In genomic region chr9:122420315-122420714, GRCh38 we compare ENCODE assay signal across 32 cellular contexts. TPM values are rescaled to one million over a fixed set of nuclear protein-coding genes. Genes with fewer than 3 reads are reported as not detected.
"Had no signal": no experiment of that assay in that cellular context is flagged by ENCODE, and none has a peak within 500 bp of the region (broad histone marks: within the 10 kb centered on the region; RNA-seq: fewer than 3 reads in every experiment).

No MANE protein-coding gene starts in this region.

- H3K36me3 Mint-ChIP-seq: activated naive CD4-positive, alpha-beta T cell treated with anti-CD3 and anti-CD28 coated beads, Interleukin-2, amount 10 ng/mL, durations not matched to agents 7 days and 5 days; brain had no signal

- H3K27ac Mint-ChIP-seq: activated CD4-positive, alpha-beta memory T cell treated with anti-CD3 and anti-CD28 coated beads for 36 hours; activated CD4-positive, alpha-beta T cell treated with anti-CD3 and anti-CD28 coated beads, Interleukin-2, amount 10 ng/mL, durations not matched to agents 7 days and 5 days; activated naive CD4-positive, alpha-beta T cell treated with anti-CD3 and anti-CD28 coated beads, Interleukin-2, amount 10 ng/mL, durations not matched to agents 7 days and 5 days; activated naive CD8-positive, alpha-beta T cell; activated naive CD8-positive, alpha-beta T cell treated with anti-CD3 and anti-CD28 coated beads, Interleukin-2, amount 50 U/mL, for 24 hours; brain had no signal

- ATAC-seq: activated naive CD8-positive, alpha-beta T cell treated with anti-CD3 and anti-CD28 coated beads, Interleukin-2, amount 50 U/mL, for 24 hours had no signal

- H3K4me3 Mint-ChIP-seq: activated CD4-positive, alpha-beta memory T cell treated with anti-CD3 and anti-CD28 coated beads for 36 hours; activated CD4-positive, alpha-beta T cell treated with anti-CD3 and anti-CD28 coated beads, Interleukin-2, amount 10 ng/mL, durations not matched to agents 7 days and 5 days; activated naive CD4-positive, alpha-beta T cell treated with anti-CD3 and anti-CD28 coated beads, Interleukin-2, amount 10 ng/mL, durations not matched to agents 7 days and 5 days; activated naive CD8-positive, alpha-beta T cell; activated naive CD8-positive, alpha-beta T cell treated with anti-CD3 and anti-CD28 coated beads, Interleukin-2, amount 50 U/mL, for 24 hours; brain had no signal

- H3K4me3 ChIP-seq: PC-9 had no signal

- DNase-seq: activated CD4-positive, alpha-beta memory T cell treated with anti-CD3 and anti-CD28 coated beads for 36 hours; activated CD4-positive, alpha-beta T cell treated with anti-CD3 and anti-CD28 coated beads, Interleukin-2, amount 10 ng/mL, durations not matched to agents 7 days and 5 days; activated CD8-positive, alpha-beta memory T cell treated with anti-CD3 and anti-CD28 coated beads, Interleukin-2, amount 50 U/mL, for 4 hours; activated effector memory CD4-positive, alpha-beta T cell treated with Interleukin-2 at 50 U/mL for 16 hours; activated naive CD4-positive, alpha-beta T cell treated with anti-CD3 and anti-CD28 coated beads, Interleukin-2, amount 10 ng/mL, durations not matched to agents 7 days and 5 days; activated naive CD8-positive, alpha-beta T cell treated with anti-CD3 and anti-CD28 coated beads, Interleukin-2, amount 50 U/mL, for 24 hours; activated T-cell treated with anti-CD3 and anti-CD28 coated beads for 4 hours; activated T-cell treated with anti-CD3 and anti-CD28 coated beads, Interleukin-2, amount 50 U/mL, for 48 hours; anterior cingulate cortex; caudate nucleus; cerebellar nuclear complex; Karpas-422; NCI-H1105; NCI-H1417 treated with DMSO at 0.1 percent for 48 hours; NCI-H187 treated with DMSO at 0.1 percent for 48 hours; NCI-H2081; NCI-H2171 treated with DMSO at 0.1 percent for 48 hours; NCI-H2227 treated with DMSO at 0.1 percent for 48 hours; NCI-H446; NCI-H510A treated with DMSO at 0.1 percent for 48 hours; NCI-H526 treated with DMSO at 0.1 percent for 48 hours; NCI-H774; PC-9; Right ventricle myocardium superior; T1000 had no signal

- H3K27ac ChIP-seq: PC-9 had no signal

- H3K4me1 Mint-ChIP-seq: activated CD4-positive, alpha-beta T cell treated with anti-CD3 and anti-CD28 coated beads, Interleukin-2, amount 10 ng/mL, durations not matched to agents 7 days and 5 days; activated naive CD4-positive, alpha-beta T cell treated with anti-CD3 and anti-CD28 coated beads, Interleukin-2, amount 10 ng/mL, durations not matched to agents 7 days and 5 days; brain had no signal

RNA-seq across cellular contexts. Expression of gene PTGS1, which starts 49.5 kb away (rescaled TPM):
- total RNA-seq: activated CD4-positive, alpha-beta T cell treated with anti-CD3 and anti-CD28 coated beads, Interleukin-2, amount 10 ng/mL, durations not matched to agents 7 days and 5 days had no signal

RNA-seq across cellular contexts. Expression of gene OR1J1, which starts 57.4 kb away (rescaled TPM):
- total RNA-seq: activated CD4-positive, alpha-beta memory T cell treated with anti-CD3 and anti-CD28 coated beads for 36 hours; activated CD4-positive, alpha-beta T cell treated with anti-CD3 and anti-CD28 coated beads, Interleukin-2, amount 10 ng/mL, durations not matched to agents 7 days and 5 days; bronchial epithelial cell; MCF 10A; OCI-LY7; PC-9; Right ventricle myocardium superior; T-helper 1 cell treated with Interleukin-12 subunit alpha and Interleukin-12 subunit beta and Interleukin-4 antibody, amounts not matched to agents 30 ng/mL and 1 ng/mL, for 36 hours; T-helper 2 cell treated with Interferon-gamma antibody and Interleukin-4, amounts not matched to agents 100 ng/mL and 5 ng/mL, for 36 hours had no signal
